In genomic region chr6:46090115-46091079, GRCh38 we compare ENCODE assay signal across 8 cellular contexts. TPM values are rescaled to one million over a fixed set of nuclear protein-coding genes. Genes with fewer than 3 reads are reported as not detected.
DNase-seq lines count a peak whose midpoint lies in the region; ATAC-seq lines count a peak whose summit lies in the region.

No MANE protein-coding gene starts in this region.

- no peaks in the 10 kb centered on the region for H3K4me1 ChIP-seq in GM23248 (ENCODE audit: insufficient read depth)

- H3K4me3 ChIP-seq in GM23248, result no peak overlapping the region

- ATAC-seq in left lobe of liver (peak; percentile 99), HG02588 (IDR thresholded peaks at IDR 0.05; ENCODE audit: unreplicated experiment) (no peak)

- DNase-seq in CMK (ENCODE audit: low read depth) (peak; percentile 14), GM23248 (peak; percentile 72), NCI-H2196 (lab: John Stamatoyannopoulos, UW; ENCODE audit: unreplicated experiment) (peak; percentile 72), cerebellum (ENCODE audit: low spot score) (peak; percentile 67), left lobe of liver (ENCODE audit: low spot score) (peak; percentile 61)
- DNase-seq in activated CD4-positive, alpha-beta T cell treated with anti-CD3 and anti-CD28 coated beads for 24 hours (ENCODE audit: low read depth in 2 of 2), result peak; percentile 31 to 50
- DNase-seq in stimulated activated CD4-positive, alpha-beta T cell treated with anti-CD3 and anti-CD28 coated beads, Interleukin-4, amount 100 ng/mL, for 48 hours (ENCODE audit: low read depth in 2 of 2), result peak; percentile 34 to 47

- no peak overlapping the region for H3K4me2 ChIP-seq in GM23248 (ENCODE audit: unreplicated experiment)

- H3K36me3 ChIP-seq in GM23248 (ENCODE audit: low read depth), result no peaks in the 10 kb centered on the region

- no peaks in the 10 kb centered on the region for H3K9me2 ChIP-seq in GM23248 (ENCODE audit: insufficient read depth)

- H2AFZ ChIP-seq in GM23248, result no peak overlapping the region

- no peaks in the 10 kb centered on the region for H3K79me2 ChIP-seq in GM23248 (ENCODE audit: insufficient read depth)

- no peaks in the 10 kb centered on the region for H3F3A ChIP-seq in GM23248 (ENCODE audit: insufficient read depth)

- H4K20me1 ChIP-seq in GM23248 (ENCODE audit: insufficient read depth), result no peaks in the 10 kb centered on the region

- no peaks in the 10 kb centered on the region for H3K9me3 ChIP-seq in GM23248 (ENCODE audit: low read depth)

- in situ Hi-C loops in GM23248 (cut with MboI), result loop anchor here (25.0 kb wide), 2 partner anchors 322 to 522 kb away; no protein-coding TSS in a partner anchor

- no peak overlapping the region for H3K9ac ChIP-seq in GM23248

- H3K27me3 ChIP-seq in GM23248 (replicated peaks; ENCODE audit: insufficient read depth), result peaks cover 6% of the 10 kb centered on the region

- WGBS in GM23248 (ENCODE audit: low coverage in 1 of 2, low lambda C conversion rate in 2 of 2, missing lambda C conversion rate in 2 of 2), 2 experiments, result 36 to 37% methylated on average over 10 of the region's 10 CpGs

- H3K27ac ChIP-seq in GM23248, result no peak overlapping the region

RNA-seq across cellular contexts. Expression of gene ENPP4, which starts 39.4 kb away (rescaled TPM):
- 0.63 and 1.9 TPM in 2 replicates for total RNA-seq in GM23248 (2014; rRNA removed; shearing (Covaris generic))
- 1.1 and 1.6 TPM in 2 replicates for polyA plus RNA-seq in GM23248 (2016; fragmentation: Nextera tagmentation; extraction: Ambion mirVana)
- total RNA-seq in cerebellum, result 30.3 TPM
- 3.8 TPM for total RNA-seq in left lobe of liver

Comparison
In these comparisons a context has a peak if more than half of its experiments do, and no peak if none do; other contexts are left out.
1. DNase-seq: peak in every context shown above with its lines; median percentile 72 in GM23248; 72 in NCI-H2196; 67 in cerebellum; 61 in left lobe of liver; 40 in activated CD4-positive, alpha-beta T cell treated with anti-CD3 and anti-CD28 coated beads for 24 hours; 40 in stimulated activated CD4-positive, alpha-beta T cell treated with anti-CD3 and anti-CD28 coated beads, Interleukin-4, amount 100 ng/mL, for 48 hours; 14 in CMK.